18 cellular contexts compared by ENCODE assay signal in the genomic region with DNA sequence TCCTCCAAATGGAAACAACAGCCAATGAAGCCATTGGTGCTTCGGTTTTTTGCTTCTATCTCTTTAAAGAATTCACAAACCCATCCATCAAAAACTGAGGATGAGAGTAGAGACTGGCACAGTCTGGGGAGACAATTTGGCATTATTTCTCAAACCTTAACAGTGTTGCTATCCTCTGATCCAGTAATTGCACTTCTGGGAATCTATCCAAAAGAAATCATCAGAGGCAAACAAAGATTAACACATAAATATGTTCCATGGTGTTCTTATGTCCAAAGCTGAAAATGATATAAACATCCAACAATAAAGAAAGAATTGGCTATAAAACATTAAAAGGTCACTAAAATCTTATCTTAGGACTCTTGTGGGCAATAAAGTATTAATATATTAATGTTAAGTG.
DNase-seq lines count a peak whose midpoint lies in the region; ATAC-seq, FAIRE-seq and TF ChIP-seq lines count a peak whose summit lies in the region.
"Had no signal": no experiment of that assay in that cellular context is flagged by ENCODE, and none has a peak within 500 bp of the region (broad histone marks: within the 10 kb centered on the region; RNA-seq: fewer than 3 reads in every experiment).

No MANE protein-coding gene starts in this region.

- DNase-seq in COLO829 (ENCODE audit: low spot score), result peak; percentile 68
- DNase-seq in NCI-H1105 treated with DMSO at 0.1 percent for 48 hours (lab: John Stamatoyannopoulos, UW), result peak; percentile 70
- peak; percentile 21 for DNase-seq in cerebellar cortex (ENCODE audit: low spot score)
- no peak for DNase-seq in nephron progenitor cell
- no peak for DNase-seq in H54 (ENCODE audit: insufficient read length, low spot score)
- DNase-seq in SKM-1 (lab: John Stamatoyannopoulos, UW; ENCODE audit: unreplicated experiment), result no peak
- no peak for DNase-seq in GM19238 (ENCODE audit: insufficient read length, low spot score)
- DNase-seq: activated CD8-positive, alpha-beta memory T cell treated with anti-CD3 and anti-CD28 coated beads, Interleukin-2, amount 10 ng/mL, durations not matched to agents 7 days and 5 days; activated effector memory CD4-positive, alpha-beta T cell treated with Interleukin-2 at 50 U/mL for 16 hours; CD4-positive, alpha-beta T cell; central memory CD4-positive, alpha-beta T cell; effector CD8-positive, alpha-beta T cell; hypothalamus; NCI-H146; stimulated activated naive CD4-positive, alpha-beta T cell; upper lobe of left lung had no signal

- H3K27ac Mint-ChIP-seq in nephron progenitor cell, result no peak overlapping the region
- H3K27ac Mint-ChIP-seq: activated CD8-positive, alpha-beta memory T cell treated with anti-CD3 and anti-CD28 coated beads, Interleukin-2, amount 10 ng/mL, durations not matched to agents 7 days and 5 days; CD4-positive, alpha-beta T cell had no signal

- FAIRE-seq in H54 (lab: Jason Lieb, UNC), result no peak
- FAIRE-seq: GM18507 had no signal

- no peak for ATAC-seq in GM18868 (IDR thresholded peaks at IDR 0.05; ENCODE audit: unreplicated experiment)
- ATAC-seq: activated CD8-positive, alpha-beta memory T cell treated with anti-CD3 and anti-CD28 coated beads, Interleukin-2, amount 10 ng/mL, durations not matched to agents 7 days and 5 days had no signal

- no peaks in the 10 kb centered on the region for H3K36me3 Mint-ChIP-seq in nephron progenitor cell (ENCODE audit: low read depth)
- H3K36me3 Mint-ChIP-seq: activated CD8-positive, alpha-beta memory T cell treated with anti-CD3 and anti-CD28 coated beads, Interleukin-2, amount 10 ng/mL, durations not matched to agents 7 days and 5 days had no signal

- peaks cover 53% of the 10 kb centered on the region for H3K4me1 Mint-ChIP-seq in nephron progenitor cell
- H3K4me1 Mint-ChIP-seq: activated CD8-positive, alpha-beta memory T cell treated with anti-CD3 and anti-CD28 coated beads, Interleukin-2, amount 10 ng/mL, durations not matched to agents 7 days and 5 days had no signal

- peak overlapping the region; percentile 5 for H3K4me3 Mint-ChIP-seq in nephron progenitor cell
- H3K4me3 Mint-ChIP-seq: activated CD8-positive, alpha-beta memory T cell treated with anti-CD3 and anti-CD28 coated beads, Interleukin-2, amount 10 ng/mL, durations not matched to agents 7 days and 5 days; CD4-positive, alpha-beta T cell had no signal

- no peak for TF ChIP-seq CTCF in nephron progenitor cell (IDR thresholded peaks at IDR 0.05)

- H3K9me3 Mint-ChIP-seq in nephron progenitor cell, result no peaks in the 10 kb centered on the region
- H3K9me3 Mint-ChIP-seq: CD4-positive, alpha-beta T cell had no signal

- no peak for TF ChIP-seq POLR2A in H54 (IDR thresholded peaks at IDR 0.05; ENCODE audit: low read depth, low read length)

- H3K27me3 Mint-ChIP-seq in nephron progenitor cell (ENCODE audit: low read depth, poor library complexity), result peaks cover 18% of the 10 kb centered on the region

Comparison
In these comparisons a context has a peak if more than half of its experiments do, and no peak if none do; other contexts are left out.
1. DNase-seq: peak in COLO829 (single experiment), NCI-H1105 treated with DMSO at 0.1 percent for 48 hours (single experiment) and cerebellar cortex (single experiment); none in nephron progenitor cell (single experiment), H54 (single experiment), SKM-1 (single experiment) and GM19238 (single experiment).